Comparison of ENCODE assay signal across 26 cellular contexts in genomic region chr6:136926383-136926782, GRCh38. TPM values are rescaled to one million over a fixed set of nuclear protein-coding genes. Genes with fewer than 3 reads are reported as not detected.
"Had no signal": no experiment of that assay in that cellular context is flagged by ENCODE, and none has a peak within 500 bp of the region (broad histone marks: within the 10 kb centered on the region; RNA-seq: fewer than 3 reads in every experiment).

No MANE protein-coding gene starts in this region.

- DNase-seq: stimulated activated CD4-positive, alpha-beta T cell treated with anti-CD3 and anti-CD28 coated beads, Interleukin-2, amount 100 ng/mL, for 48 hours; stimulated activated CD4-positive, alpha-beta T cell treated with anti-CD3 and anti-CD28 coated beads, Interleukin-4, amount 100 ng/mL, for 1 hour; stimulated activated CD4-positive, alpha-beta T cell treated with anti-CD3 and anti-CD28 coated beads, Interleukin-4, amount 100 ng/mL, for 24 hours; stimulated activated CD4-positive, alpha-beta T cell treated with anti-CD3 and anti-CD28 coated beads, Interleukin-4, amount 100 ng/mL, for 4 hours; stimulated activated CD8-positive, alpha-beta memory T cell treated with anti-CD3 and anti-CD28 coated beads, Interleukin-4, amount 100 ng/mL, for 48 hours; stimulated activated naive B cell treated with anti-CD40 and anti-IgM and Interleukin-4, amounts not matched to agents 10 μg/mL and 1 μg/mL and 100 μg/mL, for 72 hours; stimulated activated naive CD4-positive, alpha-beta T cell; stimulated activated naive CD4-positive, alpha-beta T cell treated with Interleukin-2 at 50 U/mL for 16 hours; stimulated activated naive CD8-positive, alpha-beta T cell treated with anti-CD3 and anti-CD28 coated beads, Interleukin-15, amount 100 ng/mL, for 72 hours; stimulated activated naive CD8-positive, alpha-beta T cell treated with anti-CD3 and anti-CD28 coated beads, Interleukin-15, Interleukin-2, amounts not matched to agents 100 U/mL and 50 U/mL, for 24 hours; stomach; substantia nigra; testis; thyroid gland; tibial artery; transverse colon; trophoblast cell; upper lobe of left lung; upper lobe of right lung; uterus had no signal

- H3K36me3 ChIP-seq: stomach, suprapubic skin, thoracic aorta, thyroid gland, tibial artery, tibial nerve, transverse colon, upper lobe of left lung, upper lobe of right lung, uterus, vagina had no signal

- H3K4me3 ChIP-seq: stomach, suprapubic skin, testis, thoracic aorta, thyroid gland, tibial artery, tibial nerve, transverse colon, upper lobe of left lung, upper lobe of right lung, uterus, vagina had no signal

- H3K9me3 ChIP-seq: stomach, suprapubic skin, testis, thoracic aorta, thyroid gland, tibial artery, tibial nerve, transverse colon, upper lobe of left lung, upper lobe of right lung, uterus, vagina had no signal

- H3K27me3 ChIP-seq: testis, vagina had no signal

- H3K27ac ChIP-seq: stomach, suprapubic skin, testis, thoracic aorta, thyroid gland, tibial artery, tibial nerve, transverse colon, upper lobe of left lung, upper lobe of right lung, uterus, vagina had no signal

RNA-seq across cellular contexts. Expression of gene SLC35D3, which starts 4.3 kb away (rescaled TPM):
- total RNA-seq: subcutaneous adipose tissue, testis, thoracic aorta, thyroid gland, tibial nerve, transverse colon, upper lobe of right lung, ureter, uterus, vagina had no signal
